ENCODE assay signal across 9 cellular contexts in the genomic region with DNA sequence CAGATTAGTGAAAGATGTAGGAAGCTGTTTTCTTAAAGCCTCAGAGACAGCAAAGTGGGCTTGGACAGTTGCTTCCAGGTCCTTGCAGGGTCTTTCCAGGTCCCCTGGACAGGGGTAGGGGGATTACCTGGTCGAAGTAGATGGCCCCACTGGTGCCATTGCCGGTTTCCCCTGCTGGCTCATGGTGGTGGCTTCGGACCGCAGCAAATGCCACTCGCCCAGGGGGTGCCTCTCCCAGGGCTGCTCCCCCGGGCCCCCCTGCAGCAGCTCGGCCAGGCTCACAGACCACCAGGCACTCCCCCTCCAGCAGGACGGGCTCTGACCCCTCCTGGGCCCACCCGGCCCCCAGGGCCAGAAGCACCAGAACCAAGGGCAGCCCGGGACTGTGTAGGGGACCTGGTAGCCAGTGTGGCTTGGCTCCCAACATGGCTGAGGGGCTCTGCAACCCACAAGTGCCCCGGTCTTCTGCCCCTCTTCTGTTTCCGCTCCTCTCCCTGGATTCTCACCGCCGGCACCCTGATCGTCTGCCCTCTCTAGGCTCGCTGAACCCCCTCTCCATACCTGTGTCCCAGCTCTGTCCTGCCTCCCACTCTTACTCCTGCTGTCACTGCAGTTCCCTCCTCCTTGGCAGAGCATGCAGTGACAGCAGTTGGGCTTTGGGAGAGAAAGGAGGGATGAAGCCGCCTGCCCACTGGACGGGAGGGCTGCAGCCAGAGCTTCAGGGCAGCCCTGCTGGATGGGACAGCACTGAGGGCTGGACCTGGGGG. TPM values are rescaled to one million over a fixed set of nuclear protein-coding genes. Genes with fewer than 3 reads are reported as not detected.
DNase-seq lines count a peak whose midpoint lies in the region; ATAC-seq, FAIRE-seq and TF ChIP-seq lines count a peak whose summit lies in the region.
"Had no signal": no experiment of that assay in that cellular context is flagged by ENCODE, and none has a peak within 500 bp of the region (broad histone marks: within the 10 kb centered on the region; RNA-seq: fewer than 3 reads in every experiment).

No MANE protein-coding gene starts in this region.

- CTCF ChIA-PET in Calu3 (lab: Charles Lee) = no interaction called here
- CTCF ChIA-PET in Panc1 (lab: Charles Lee) = no interaction called here

- H3K9ac ChIP-seq in endodermal cell (ENCODE audit: extremely low read depth, low read length, poor library complexity, severe bottlenecking) = no peak overlapping the region

- H3K4me1 ChIP-seq in Panc1 (ENCODE audit: control insufficient read depth, insufficient read depth, low read length) (peaks cover 8% of the 10 kb centered on the region), endodermal cell (ENCODE audit: control insufficient read depth, insufficient read depth, low read length) (no peaks in the 10 kb centered on the region), pancreas (peaks cover 11 to 53% (median 50%) of the 10 kb centered on the region in 3 donors)
- H3K4me1 ChIP-seq: SJCRH30 had no signal

- no peak for TF ChIP-seq CTCF in Calu3 (IDR thresholded peaks at IDR 0.05; ENCODE audit: unreplicated experiment)
- no peak for TF ChIP-seq CTCF in Panc1 (IDR thresholded peaks at IDR 0.05)
- TF ChIP-seq CTCF in endodermal cell (conservative IDR thresholded peaks at IDR 0.05) = no peak
- no peak for TF ChIP-seq CTCF in pancreas (IDR thresholded peaks at IDR 0.05)

- peak overlapping the region; percentile 69 for H3K4me3 Mint-ChIP-seq in Calu3 (ENCODE audit: low read depth, unreplicated experiment)
- peak overlapping the region; percentile 76 for H3K4me3 Mint-ChIP-seq in endodermal cell

- peaks cover 6% of the 10 kb centered on the region for H3K36me3 ChIP-seq in Panc1 (ENCODE audit: control insufficient read depth, insufficient read depth, low read length)
- H3K36me3 ChIP-seq in endodermal cell (ENCODE audit: control insufficient read depth, insufficient read depth, low read length) = peaks cover 12% of the 10 kb centered on the region
- H3K36me3 ChIP-seq in pancreas = peaks cover 0 to 4% (median 3%) of the 10 kb centered on the region in 3 donors
- H3K36me3 ChIP-seq: SJCRH30 had no signal

- H3K4me1 Mint-ChIP-seq in Calu3 (ENCODE audit: low read depth, unreplicated experiment) (peaks cover 44% of the 10 kb centered on the region), endodermal cell (peaks cover 25% of the 10 kb centered on the region)

- no peaks in the 10 kb centered on the region for H3K27me3 Mint-ChIP-seq in Calu3 (ENCODE audit: unreplicated experiment)
- H3K27me3 Mint-ChIP-seq in endodermal cell (ENCODE audit: insufficient read depth) = peaks cover 6% of the 10 kb centered on the region

- DNase-seq in Calu3 (no peak), Panc1 (ENCODE audit: low read depth, low spot score) (no peak), endodermal cell (no peak), pancreas (peak in 2 of 6 donors; percentile 8 to 74), HuH-7 (ENCODE audit: low spot score) (no peak)

- 89 to 92% methylated on average over 12 to 18 of the region's 18 CpGs for WGBS in endodermal cell (ENCODE audit: insufficient coverage in 1 of 2, insufficient read length in 1 of 2), 2 experiments
- 86 to 88% methylated on average over 15 to 18 of the region's 18 CpGs for WGBS in pancreas, 2 donors

- ATAC-seq in Panc1 (no peak), pancreas (no peak), HG03108 (IDR thresholded peaks at IDR 0.05; ENCODE audit: unreplicated experiment) (no peak), HG02763 (IDR thresholded peaks at IDR 0.05; ENCODE audit: unreplicated experiment) (no peak), HG03139 (IDR thresholded peaks at IDR 0.05; ENCODE audit: unreplicated experiment) (no peak)

- POLR2A ChIA-PET in Panc1 (lab: Charles Lee) = no interaction called here

- intact Hi-C loops in Calu3 (cut with micrococcal nuclease; ENCODE audit: unreplicated experiment) = no loop called here
- intact Hi-C loops in Panc1 (cut with micrococcal nuclease; ENCODE audit: unreplicated experiment) = no loop called here
- intact Hi-C loops in pancreas (cut with DNase I) = no loop called here

- in situ Hi-C loops in Panc1 (cut with HindIII; ENCODE audit: low pct_unique_long_range_greater_than_20kb, low sequenced_read_pairs) = no loop called here

- H3K27ac ChIP-seq in Panc1 (ENCODE audit: low read length) = peak overlapping the region; percentile 85
- H3K27ac ChIP-seq in endodermal cell (ENCODE audit: low read depth, low read length) = no peak overlapping the region
- peak overlapping the region; percentile 88 to 96 (median 94) for H3K27ac ChIP-seq in pancreas

- no peaks in the 10 kb centered on the region for H3K9me3 ChIP-seq in Panc1 (ENCODE audit: control insufficient read depth, insufficient read depth, low read depth, low read length)
- no peaks in the 10 kb centered on the region for H3K9me3 ChIP-seq in endodermal cell (ENCODE audit: control insufficient read depth, low read length)
- H3K9me3 ChIP-seq in pancreas = no peaks in the 10 kb centered on the region
- H3K9me3 ChIP-seq: SJCRH30 had no signal

- no peak overlapping the region; a peak in 1 of 4 replicates for H3K4me3 ChIP-seq in Panc1 (ENCODE audit: low read depth in 2 of 2, low read length in 2 of 2)
- no peak overlapping the region for H3K4me3 ChIP-seq in endodermal cell (ENCODE audit: low read length)
- peak overlapping the region in 2 of 4 donors; percentile 74 to 78 for H3K4me3 ChIP-seq in pancreas

- FAIRE-seq in pancreas (lab: Jason Lieb, UNC) = no peak

- peaks cover 42% of the 10 kb centered on the region for H3K36me3 Mint-ChIP-seq in Calu3 (ENCODE audit: insufficient read depth, unreplicated experiment)
- H3K36me3 Mint-ChIP-seq in endodermal cell (ENCODE audit: low read depth) = peaks cover 17% of the 10 kb centered on the region

- BruUV-seq in Calu3 (replicated peaks; lab: Mats Ljungman, UMichigan) = no TSS peak
- BruUV-seq in Panc1 (replicated peaks; lab: Mats Ljungman, UMichigan) = no TSS peak

- H3K9me3 Mint-ChIP-seq in Calu3 (ENCODE audit: low read depth, unreplicated experiment) (no peaks in the 10 kb centered on the region), endodermal cell (no peaks in the 10 kb centered on the region)

- H3K27me3 ChIP-seq in Panc1 (ENCODE audit: control insufficient read depth, insufficient read depth, low read length) (no peaks in the 10 kb centered on the region), endodermal cell (ENCODE audit: control insufficient read depth, insufficient read depth, low read length, poor library complexity, severe bottlenecking) (no peaks in the 10 kb centered on the region), pancreas (no peaks in the 10 kb centered on the region)
- H3K27me3 ChIP-seq: SJCRH30 had no signal

- H3K27ac Mint-ChIP-seq in Calu3 (ENCODE audit: unreplicated experiment) = peak overlapping the region; percentile 66
- H3K27ac Mint-ChIP-seq in endodermal cell = peak overlapping the region; percentile 64

RNA-seq across cellular contexts. Expression of gene CBLN3, which starts 0.7 kb away (rescaled TPM):
- 0.99 and 1.7 TPM in 2 replicates for total RNA-seq in Calu3 (2022)
- total RNA-seq in Panc1 (2021; ENCODE audit: unreplicated experiment) = 1.0 TPM
- 1.6 TPM for polyA plus RNA-seq in Panc1 (2012; ENCODE audit: insufficient read length)
- total RNA-seq in endodermal cell = 1 to 10 TPM; 2.1 to 2.4 TPM
- polyA plus RNA-seq in endodermal cell (2013, experiment 1 of 2) = 0.46 TPM
- 0.83 TPM for polyA plus RNA-seq in endodermal cell (2013, experiment 2 of 2)
- total RNA-seq in pancreas = 1 to 10 TPM in 1 of 6 donors, under 1 TPM in 5; 0.47 to 5.6 (median 0.75) TPM
- polyA plus RNA-seq in pancreas = 1 to 10 TPM in 1 of 2 donors, under 1 TPM in 1; 0.91 to 1.4 TPM

RNA-seq across cellular contexts. Expression of gene KHNYN, which starts 0.9 kb away (rescaled TPM):
- 47.6 and 54.6 TPM in 2 replicates for total RNA-seq in Calu3 (2022)
- 37.6 TPM for total RNA-seq in Panc1 (2021; ENCODE audit: unreplicated experiment)
- polyA plus RNA-seq in Panc1 (2012; ENCODE audit: insufficient read length) = 31.2 TPM
- total RNA-seq in endodermal cell = 10 to 100 TPM; 46.2 to 46.6 TPM
- 34.2 TPM for polyA plus RNA-seq in endodermal cell (2013, experiment 1 of 2)
- polyA plus RNA-seq in endodermal cell (2013, experiment 2 of 2) = 29.1 TPM
- total RNA-seq in pancreas = 10 to 100 TPM; 25.4 to 42.9 (median 27.9) TPM
- polyA plus RNA-seq in pancreas = 10 to 100 TPM; 21.8 to 26.9 TPM

RNA-seq across cellular contexts. Expression of gene SDR39U1, which starts 13.8 kb away (rescaled TPM):
- total RNA-seq in Calu3 (2022) (43.7 and 59.0 TPM in 2 replicates), Panc1 (2021; ENCODE audit: unreplicated experiment) (54.2 TPM), endodermal cell (10 to 100 TPM; 40.4 to 41.3 TPM), pancreas (10 to 100 TPM; 22.0 to 33.8 (median 28.9) TPM)
- 49.1 TPM for polyA plus RNA-seq in Panc1 (2012; ENCODE audit: insufficient read length)
- polyA plus RNA-seq in endodermal cell (2013, experiment 1 of 2) = 72.3 TPM
- polyA plus RNA-seq in endodermal cell (2013, experiment 2 of 2) = 58.7 TPM
- 100 to 1,000 TPM in 1 of 2 donors, 10 to 100 TPM in 1; 86.1 to 124 TPM for polyA plus RNA-seq in pancreas

RNA-seq across cellular contexts. Expression of gene NYNRIN, which starts 30.0 kb away (rescaled TPM):
- total RNA-seq in Calu3 (2022) = 7.5 and 8.4 TPM in 2 replicates
- total RNA-seq in Panc1 (2021; ENCODE audit: unreplicated experiment) = 0.31 TPM
- polyA plus RNA-seq in Panc1 (2012; ENCODE audit: insufficient read length) = 0.21 TPM
- total RNA-seq in endodermal cell = 10 to 100 TPM; 19.5 to 19.7 TPM
- 26.5 TPM for polyA plus RNA-seq in endodermal cell (2013, experiment 1 of 2)
- 26.2 TPM for polyA plus RNA-seq in endodermal cell (2013, experiment 2 of 2)
- 1 to 10 TPM; 2.1 to 9.0 (median 4.3) TPM for total RNA-seq in pancreas
- 1 to 10 TPM; 2.7 to 5.6 TPM for polyA plus RNA-seq in pancreas
